Comparison of ENCODE assay signal across 8 cellular contexts in genomic region chr21:32359719-32360260, GRCh38. TPM values are rescaled to one million over a fixed set of nuclear protein-coding genes. Genes with fewer than 3 reads are reported as not detected.
DNase-seq lines count a peak whose midpoint lies in the region; TF ChIP-seq lines count a peak whose summit lies in the region.

No MANE protein-coding gene starts in this region.

- H3K9ac ChIP-seq in KMS-11 (no peak overlapping the region), mammary epithelial cell (ENCODE audit: insufficient read depth, low read length) (no peak overlapping the region)

- dilution Hi-C loops in mammary epithelial cell (cut with HindIII; ENCODE audit: low sequenced_read_pairs): no loop called here

- intact Hi-C loops in mammary epithelial cell (cut with micrococcal nuclease): no loop called here

- DNase-seq in NCI-H146 (lab: John Stamatoyannopoulos, UW) (peak; percentile 1), NCI-H146 treated with DMSO at 0.1 percent for 48 hours (lab: John Stamatoyannopoulos, UW; ENCODE audit: unreplicated experiment) (no peak), mammary epithelial cell (peak; percentile 36), osteoblast (ENCODE audit: insufficient read length, low spot score, missing footprints) (no peak), germinal center (ENCODE audit: low spot score) (no peak), NOMO-1 (lab: John Stamatoyannopoulos, UW; ENCODE audit: unreplicated experiment in 2 of 2) (no peak), ureter (ENCODE audit: low spot score) (no peak)

- in situ Hi-C loops in mammary epithelial cell (cut with MboI; ENCODE audit: low sequenced_read_pairs in 2 of 2): no loop called here

- H3K36me3 ChIP-seq in KMS-11 (ENCODE audit: insufficient read depth): peaks cover 41% of the 10 kb centered on the region; the same call in 1 of the 2 replicates
- peaks cover 55% of the 10 kb centered on the region for H3K36me3 ChIP-seq in mammary epithelial cell (ENCODE audit: insufficient read depth, low read length)
- peaks cover 95% of the 10 kb centered on the region for H3K36me3 ChIP-seq in osteoblast (ENCODE audit: insufficient read depth, low read length)

- peak; percentile 60 for TF ChIP-seq CTCF in KMS-11 (conservative IDR thresholded peaks at IDR 0.05; ENCODE audit: low read depth, low read length)
- peak; percentile 28 to 49 for TF ChIP-seq CTCF in mammary epithelial cell (conservative IDR thresholded peaks at IDR 0.05 in 1 of 2, IDR thresholded peaks at IDR 0.05 in 1 of 2; ENCODE audit: extremely low read depth in 1 of 2, insufficient read depth in 1 of 2, low read depth in 1 of 2, low read length in 2 of 2)
- TF ChIP-seq CTCF in osteoblast (IDR thresholded peaks at IDR 0.05; ENCODE audit: extremely low read depth, low read depth, low read length): peak; percentile 31

- H4K20me1 ChIP-seq in KMS-11 (ENCODE audit: insufficient read depth): no peaks in the 10 kb centered on the region
- H4K20me1 ChIP-seq in mammary epithelial cell (ENCODE audit: insufficient read depth, low read length): no peaks in the 10 kb centered on the region
- H4K20me1 ChIP-seq in osteoblast (ENCODE audit: insufficient read depth, low read length): peaks cover 7% of the 10 kb centered on the region

- H3K4me2 ChIP-seq in KMS-11 (no peak overlapping the region), mammary epithelial cell (ENCODE audit: insufficient read depth, low read depth, low read length) (no peak overlapping the region), osteoblast (ENCODE audit: insufficient read depth, low read length) (no peak overlapping the region)

- H2AFZ ChIP-seq in KMS-11 (ENCODE audit: low read depth) (no peak overlapping the region), mammary epithelial cell (ENCODE audit: low read depth, low read length) (no peak overlapping the region), osteoblast (ENCODE audit: low read length) (no peak overlapping the region)

- CTCF ChIA-PET in mammary epithelial cell (lab: Charles Lee; ENCODE audit: low non-redundant PET): interaction anchor here (1.2 kb wide), 1 partner anchor 241 kb away, joined by 8 read pairs; no protein-coding TSS in a partner anchor

- H3K4me3 ChIP-seq in KMS-11 (IDR thresholded peaks at IDR 0.05; ENCODE audit: insufficient read depth, low read depth, low read length) (no peak overlapping the region), mammary epithelial cell (replicated peaks in 1 of 3; ENCODE audit: insufficient read depth in 1 of 3, low read depth in 2 of 3, low read length in 3 of 3) (no peak overlapping the region), osteoblast (ENCODE audit: insufficient read depth, low read length) (no peak overlapping the region)

- BruUV-seq in mammary epithelial cell (replicated peaks; lab: Mats Ljungman, UMichigan): no TSS peak

- H3K27me3 ChIP-seq in KMS-11 (ENCODE audit: insufficient read depth, low read depth) (no peaks in the 10 kb centered on the region), mammary epithelial cell (ENCODE audit: insufficient read depth, low read length) (no peaks in the 10 kb centered on the region), osteoblast (ENCODE audit: insufficient read depth, low read length) (no peaks in the 10 kb centered on the region)

- WGBS in mammary epithelial cell (ENCODE audit: low coverage, missing lambda C conversion rate): 81% methylated on average over 4 of the region's 7 CpGs

- peaks cover 41% of the 10 kb centered on the region for H3K4me1 ChIP-seq in KMS-11 (ENCODE audit: low read depth, poor library complexity, severe bottlenecking)
- peaks cover 11% of the 10 kb centered on the region for H3K4me1 ChIP-seq in mammary epithelial cell (ENCODE audit: insufficient read depth, low read length)
- H3K4me1 ChIP-seq in osteoblast (ENCODE audit: insufficient read depth, low read length): no peaks in the 10 kb centered on the region

- H3K27ac ChIP-seq in KMS-11: no peak overlapping the region
- no peak overlapping the region for H3K27ac ChIP-seq in mammary epithelial cell (ENCODE audit: insufficient read depth, low read depth, low read length)
- no peak overlapping the region for H3K27ac ChIP-seq in osteoblast (ENCODE audit: low read depth, low read length)

- H3K9me3 ChIP-seq in mammary epithelial cell (replicated peaks; ENCODE audit: insufficient read depth, low read length) (no peaks in the 10 kb centered on the region), osteoblast (ENCODE audit: low read depth, low read length) (no peaks in the 10 kb centered on the region)

- no peaks in the 10 kb centered on the region for H3K79me2 ChIP-seq in KMS-11 (ENCODE audit: insufficient read depth, low read depth)
- H3K79me2 ChIP-seq in mammary epithelial cell (ENCODE audit: insufficient read depth, low read length): peaks cover 8% of the 10 kb centered on the region
- peaks cover 9% of the 10 kb centered on the region for H3K79me2 ChIP-seq in osteoblast (ENCODE audit: insufficient read depth, low read length)

RNA-seq across cellular contexts. Expression of gene URB1, which starts 33.0 kb away (rescaled TPM):
- total RNA-seq in mammary epithelial cell: 10 to 100 TPM; 32.2 to 36.4 TPM
- 12.5 TPM for polyA plus RNA-seq in mammary epithelial cell
- polyA minus RNA-seq in mammary epithelial cell: 44.7 TPM
- total RNA-seq in osteoblast: 15.9 and 21.7 TPM in 2 replicates
- 34.6 TPM for total RNA-seq in ureter

RNA-seq across cellular contexts. Expression of gene EVA1C, which starts 52.7 kb away (rescaled TPM):
- total RNA-seq in mammary epithelial cell (10 to 100 TPM; 11.7 to 28.4 TPM), osteoblast (5.0 and 8.0 TPM in 2 replicates), ureter (55.3 TPM)
- polyA plus RNA-seq in mammary epithelial cell: 22.2 TPM
- 5.7 TPM for polyA minus RNA-seq in mammary epithelial cell

Comparison
In these comparisons a context has a peak if more than half of its experiments do, and no peak if none do; other contexts are left out.
1. DNase-seq: peak in NCI-H146 (single experiment) and mammary epithelial cell (single experiment); none in NCI-H146 treated with DMSO at 0.1 percent for 48 hours (single experiment), osteoblast (single experiment), germinal center (single experiment), NOMO-1 (0 of 2) and ureter (single experiment).
2. Peak in every context shown above with its lines, with median percentiles within 50 percentile points of each other: CTCF ChIP-seq.